Comparison of ENCODE assay signal across 1 cellular context in genomic region chr1:116643281-116643751, GRCh38.
TF ChIP-seq lines count a peak whose summit lies in the region.
"Not testable (repeated sequence)": the region's sequence is repeated elsewhere in the genome, so short reads cannot be mapped to it uniquely, and the experiment has no call there.

No MANE protein-coding gene starts in this region.

TF ChIP-seq in K562, 482 proteins besides CTCF, POLR2A, EP300 and RAD21 (continued from another document):
- not testable (repeated sequence) for TF ChIP-seq PBX2 (CRISPR knock-in tag; IDR thresholded peaks at IDR 0.05; ENCODE audit: low read depth)
- TF ChIP-seq PBX2 (tag; conservative IDR thresholded peaks at IDR 0.05; ENCODE audit: low read depth) (0 out of 2 replicates have a peak, but pooled peaks have one; percentile 18), MEIS2 (IDR thresholded peaks at IDR 0.05; ENCODE audit: partially characterized antibody) (peak; percentile 17)
- TF ChIP-seq, protein P1, sequence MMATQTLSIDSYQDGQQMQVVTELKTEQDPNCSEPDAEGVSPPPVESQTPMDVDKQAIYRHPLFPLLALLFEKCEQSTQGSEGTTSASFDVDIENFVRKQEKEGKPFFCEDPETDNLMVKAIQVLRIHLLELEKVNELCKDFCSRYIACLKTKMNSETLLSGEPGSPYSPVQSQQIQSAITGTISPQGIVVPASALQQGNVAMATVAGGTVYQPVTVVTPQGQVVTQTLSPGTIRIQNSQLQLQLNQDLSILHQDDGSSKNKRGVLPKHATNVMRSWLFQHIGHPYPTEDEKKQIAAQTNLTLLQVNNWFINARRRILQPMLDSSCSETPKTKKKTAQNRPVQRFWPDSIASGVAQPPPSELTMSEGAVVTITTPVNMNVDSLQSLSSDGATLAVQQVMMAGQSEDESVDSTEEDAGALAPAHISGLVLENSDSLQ (IDR thresholded peaks at IDR 0.05): 0 out of 2 replicates have a peak, but pooled peaks have one; percentile 22
- TF ChIP-seq, protein P2, sequence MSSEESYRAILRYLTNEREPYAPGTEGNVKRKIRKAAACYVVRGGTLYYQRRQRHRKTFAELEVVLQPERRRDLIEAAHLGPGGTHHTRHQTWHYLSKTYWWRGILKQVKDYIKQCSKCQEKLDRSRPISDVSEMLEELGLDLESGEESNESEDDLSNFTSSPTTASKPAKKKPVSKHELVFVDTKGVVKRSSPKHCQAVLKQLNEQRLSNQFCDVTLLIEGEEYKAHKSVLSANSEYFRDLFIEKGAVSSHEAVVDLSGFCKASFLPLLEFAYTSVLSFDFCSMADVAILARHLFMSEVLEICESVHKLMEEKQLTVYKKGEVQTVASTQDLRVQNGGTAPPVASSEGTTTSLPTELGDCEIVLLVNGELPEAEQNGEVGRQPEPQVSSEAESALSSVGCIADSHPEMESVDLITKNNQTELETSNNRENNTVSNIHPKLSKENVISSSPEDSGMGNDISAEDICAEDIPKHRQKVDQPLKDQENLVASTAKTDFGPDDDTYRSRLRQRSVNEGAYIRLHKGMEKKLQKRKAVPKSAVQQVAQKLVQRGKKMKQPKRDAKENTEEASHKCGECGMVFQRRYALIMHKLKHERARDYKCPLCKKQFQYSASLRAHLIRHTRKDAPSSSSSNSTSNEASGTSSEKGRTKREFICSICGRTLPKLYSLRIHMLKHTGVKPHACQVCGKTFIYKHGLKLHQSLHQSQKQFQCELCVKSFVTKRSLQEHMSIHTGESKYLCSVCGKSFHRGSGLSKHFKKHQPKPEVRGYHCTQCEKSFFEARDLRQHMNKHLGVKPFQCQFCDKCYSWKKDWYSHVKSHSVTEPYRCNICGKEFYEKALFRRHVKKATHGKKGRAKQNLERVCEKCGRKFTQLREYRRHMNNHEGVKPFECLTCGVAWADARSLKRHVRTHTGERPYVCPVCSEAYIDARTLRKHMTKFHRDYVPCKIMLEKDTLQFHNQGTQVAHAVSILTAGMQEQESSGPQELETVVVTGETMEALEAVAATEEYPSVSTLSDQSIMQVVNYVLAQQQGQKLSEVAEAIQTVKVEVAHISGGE (CRISPR knock-in tag; IDR thresholded peaks at IDR 0.05): 0 out of 6 replicates have a peak, but pooled peaks of 1 of the 3 experiments have one; percentile 20
TF ChIP-seq in K562: peak in this region for 5; not testable (repeated sequence) for 477.
